1 cellular context compared by ENCODE assay signal in the genomic region with DNA sequence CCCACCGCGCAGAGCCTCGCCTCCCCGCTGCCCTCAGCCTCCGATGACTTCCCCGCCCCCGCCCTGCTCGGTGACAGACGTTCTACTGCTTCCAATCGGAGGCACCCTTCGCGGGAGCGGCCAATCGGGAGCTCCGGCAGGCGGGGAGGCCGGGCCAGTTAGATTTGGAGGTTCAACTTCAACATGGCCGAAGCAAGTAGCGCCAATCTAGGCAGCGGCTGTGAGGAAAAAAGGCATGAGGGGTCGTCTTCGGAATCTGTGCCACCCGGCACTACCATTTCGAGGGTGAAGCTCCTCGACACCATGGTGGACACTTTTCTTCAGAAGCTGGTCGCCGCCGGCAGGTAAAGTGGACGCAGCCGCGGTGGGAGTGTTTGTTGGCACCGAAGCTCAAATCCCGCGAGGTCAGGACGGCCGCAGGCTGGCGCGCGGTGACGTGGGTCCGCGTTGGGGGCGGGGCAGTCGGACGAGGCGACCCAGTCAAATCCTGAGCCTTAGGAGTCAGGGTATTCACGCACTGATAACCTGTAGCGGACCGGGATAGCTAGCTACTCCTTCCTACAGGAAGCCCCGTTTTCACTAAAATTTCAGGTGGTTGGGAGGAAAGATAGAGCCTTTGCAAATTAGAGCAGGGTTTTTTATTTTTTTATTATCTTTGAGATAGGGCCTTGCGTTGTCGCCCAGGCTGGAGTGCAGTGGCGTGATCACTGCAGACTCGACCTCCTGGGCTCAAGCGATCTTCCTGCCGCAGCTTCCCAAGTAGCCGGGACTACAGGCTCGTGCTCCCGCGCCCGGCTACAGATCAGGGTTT.
TF ChIP-seq lines count a peak whose summit lies in the region.

A gene with protein sequence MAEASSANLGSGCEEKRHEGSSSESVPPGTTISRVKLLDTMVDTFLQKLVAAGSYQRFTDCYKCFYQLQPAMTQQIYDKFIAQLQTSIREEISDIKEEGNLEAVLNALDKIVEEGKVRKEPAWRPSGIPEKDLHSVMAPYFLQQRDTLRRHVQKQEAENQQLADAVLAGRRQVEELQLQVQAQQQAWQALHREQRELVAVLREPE (plus strand): TSS at position 175 of the 811 bp plus-strand sequence. CDS start 9 bp downstream, at position 184.

TF ChIP-seq in HepG2, 621 proteins besides CTCF, POLR2A, EP300 and RAD21 (continued from another document and continues in another):
- TF ChIP-seq, protein P1, sequence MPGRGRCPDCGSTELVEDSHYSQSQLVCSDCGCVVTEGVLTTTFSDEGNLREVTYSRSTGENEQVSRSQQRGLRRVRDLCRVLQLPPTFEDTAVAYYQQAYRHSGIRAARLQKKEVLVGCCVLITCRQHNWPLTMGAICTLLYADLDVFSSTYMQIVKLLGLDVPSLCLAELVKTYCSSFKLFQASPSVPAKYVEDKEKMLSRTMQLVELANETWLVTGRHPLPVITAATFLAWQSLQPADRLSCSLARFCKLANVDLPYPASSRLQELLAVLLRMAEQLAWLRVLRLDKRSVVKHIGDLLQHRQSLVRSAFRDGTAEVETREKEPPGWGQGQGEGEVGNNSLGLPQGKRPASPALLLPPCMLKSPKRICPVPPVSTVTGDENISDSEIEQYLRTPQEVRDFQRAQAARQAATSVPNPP (CRISPR knock-in tag; IDR thresholded peaks at IDR 0.05), result peak; percentile 86
- TF ChIP-seq ZBTB38 (CRISPR knock-in tag; IDR thresholded peaks at IDR 0.05) (peak; percentile 60; the same call in 1 of the 2 replicates), AGO2 (optimal IDR thresholded peaks at IDR 0.05; ENCODE audit: low read depth, low read length) (peak; percentile 97), RXRA (CRISPR knock-in tag; IDR thresholded peaks at IDR 0.05) (no peak; the same call in 1 of the 2 replicates), GFI1 (CRISPR knock-in tag; IDR thresholded peaks at IDR 0.05; ENCODE audit: borderline replicate concordance) (peak; percentile 52; the same call in 1 of the 2 replicates), ZNF749 (CRISPR knock-in tag; IDR thresholded peaks at IDR 0.05; ENCODE audit: borderline replicate concordance) (peak; percentile 59; the same call in 1 of the 2 replicates), GTF2F1 (IDR thresholded peaks at IDR 0.05; ENCODE audit: low read length) (no peak), ZNF557 (CRISPR knock-in tag; IDR thresholded peaks at IDR 0.05) (no peak), ZSCAN9 (CRISPR knock-in tag; IDR thresholded peaks at IDR 0.05; ENCODE audit: borderline replicate concordance) (peak; percentile 45; the same call in 1 of the 2 replicates), FOXM1 (CRISPR knock-in tag; IDR thresholded peaks at IDR 0.05) (no peak), SIN3B (IDR thresholded peaks at IDR 0.05; ENCODE audit: low read length) (peak; percentile 21; the same call in 1 of the 2 replicates), MED8 (CRISPR knock-in tag; IDR thresholded peaks at IDR 0.05; ENCODE audit: insufficient replicate concordance) (no peak), ZFX (CRISPR knock-in tag; IDR thresholded peaks at IDR 0.05; ENCODE audit: low read depth) (peak; percentile 74), RNF2 (conservative IDR thresholded peaks at IDR 0.05; ENCODE audit: low read depth) (peak; percentile 73; the same call in 1 of the 2 replicates), CREB1 (IDR thresholded peaks at IDR 0.05) (peak; percentile 90), CREB1 (CRISPR knock-in tag; IDR thresholded peaks at IDR 0.05) (peak; percentile 95), KMT2B (CRISPR knock-in tag; IDR thresholded peaks at IDR 0.05) (peak; percentile 91), SOX6 (IDR thresholded peaks at IDR 0.05) (no peak), SOX6 (CRISPR knock-in tag; IDR thresholded peaks at IDR 0.05) (peak; percentile 57; the same call in 1 of the 2 replicates), ZNF33B (CRISPR knock-in tag; IDR thresholded peaks at IDR 0.05) (0 out of 2 replicates have a peak, but pooled peaks have one; percentile 53), SKI (IDR thresholded peaks at IDR 0.05; ENCODE audit: partially characterized antibody) (no peak), NFKB2 (CRISPR knock-in tag; IDR thresholded peaks at IDR 0.05; ENCODE audit: borderline replicate concordance) (peak; percentile 77; the same call in 1 of the 2 replicates), MTA3 (CRISPR knock-in tag; IDR thresholded peaks at IDR 0.05) (no peak), MZF1 (CRISPR knock-in tag; IDR thresholded peaks at IDR 0.05; ENCODE audit: borderline replicate concordance) (no peak), PHF8 (CRISPR knock-in tag; IDR thresholded peaks at IDR 0.05) (peak; percentile 82), FOXA1 (IDR thresholded peaks at IDR 0.05) (no peak), FOXA1 (CRISPR knock-in tag; IDR thresholded peaks at IDR 0.05) (no peak), HDAC1 (CRISPR knock-in tag; IDR thresholded peaks at IDR 0.05) (peak; percentile 91), ZSCAN22 (CRISPR knock-in tag; IDR thresholded peaks at IDR 0.05) (0 out of 2 replicates have a peak, but pooled peaks have one; percentile 37), FOXC1 (CRISPR knock-in tag; IDR thresholded peaks at IDR 0.05; ENCODE audit: borderline replicate concordance) (peak; percentile 56; the same call in 1 of the 2 replicates), TARDBP (CRISPR knock-in tag; IDR thresholded peaks at IDR 0.05) (peak; percentile 66), DPF2 (CRISPR knock-in tag; IDR thresholded peaks at IDR 0.05; ENCODE audit: borderline replicate concordance, low read depth) (no peak), CBX2 (IDR thresholded peaks at IDR 0.05; ENCODE audit: low read depth, low read length) (no peak), CBX2 (CRISPR knock-in tag; IDR thresholded peaks at IDR 0.05; ENCODE audit: low read depth) (no peak), ZNF33A (CRISPR knock-in tag; IDR thresholded peaks at IDR 0.05; ENCODE audit: borderline replicate concordance) (peak; percentile 39; the same call in 1 of the 2 replicates), ZNF746 (CRISPR knock-in tag; IDR thresholded peaks at IDR 0.05) (no peak), ZSCAN31 (CRISPR knock-in tag; IDR thresholded peaks at IDR 0.05; ENCODE audit: low read depth) (peak; percentile 58), ZNF530 (CRISPR knock-in tag; IDR thresholded peaks at IDR 0.05; ENCODE audit: low read depth) (no peak), SRF (IDR thresholded peaks at IDR 0.05; ENCODE audit: low read depth, low read length) (no peak), ZSCAN21 (CRISPR knock-in tag; IDR thresholded peaks at IDR 0.05; ENCODE audit: borderline replicate concordance) (peak; percentile 80), MATR3 (CRISPR knock-in tag; IDR thresholded peaks at IDR 0.05) (no peak)
- TF ChIP-seq, protein P2, sequence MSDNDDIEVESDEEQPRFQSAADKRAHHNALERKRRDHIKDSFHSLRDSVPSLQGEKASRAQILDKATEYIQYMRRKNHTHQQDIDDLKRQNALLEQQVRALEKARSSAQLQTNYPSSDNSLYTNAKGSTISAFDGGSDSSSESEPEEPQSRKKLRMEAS (IDR thresholded peaks at IDR 0.05), result peak; percentile 78
- TF ChIP-seq, protein P3, sequence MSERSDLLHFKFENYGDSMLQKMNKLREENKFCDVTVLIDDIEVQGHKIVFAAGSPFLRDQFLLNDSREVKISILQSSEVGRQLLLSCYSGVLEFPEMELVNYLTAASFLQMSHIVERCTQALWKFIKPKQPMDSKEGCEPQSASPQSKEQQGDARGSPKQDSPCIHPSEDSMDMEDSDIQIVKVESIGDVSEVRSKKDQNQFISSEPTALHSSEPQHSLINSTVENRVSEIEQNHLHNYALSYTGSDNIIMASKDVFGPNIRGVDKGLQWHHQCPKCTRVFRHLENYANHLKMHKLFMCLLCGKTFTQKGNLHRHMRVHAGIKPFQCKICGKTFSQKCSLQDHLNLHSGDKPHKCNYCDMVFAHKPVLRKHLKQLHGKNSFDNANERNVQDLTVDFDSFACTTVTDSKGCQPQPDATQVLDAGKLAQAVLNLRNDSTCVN (CRISPR knock-in tag; IDR thresholded peaks at IDR 0.05; ENCODE audit: borderline replicate concordance), result no peak; the same call in 1 of the 2 replicates
- TF ChIP-seq, protein P4, sequence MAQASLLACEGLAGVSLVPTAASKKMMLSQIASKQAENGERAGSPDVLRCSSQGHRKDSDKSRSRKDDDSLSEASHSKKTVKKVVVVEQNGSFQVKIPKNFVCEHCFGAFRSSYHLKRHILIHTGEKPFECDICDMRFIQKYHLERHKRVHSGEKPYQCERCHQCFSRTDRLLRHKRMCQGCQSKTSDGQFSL (CRISPR knock-in tag; IDR thresholded peaks at IDR 0.05), result peak; percentile 59; the same call in 1 of the 2 replicates
- TF ChIP-seq, protein P5, sequence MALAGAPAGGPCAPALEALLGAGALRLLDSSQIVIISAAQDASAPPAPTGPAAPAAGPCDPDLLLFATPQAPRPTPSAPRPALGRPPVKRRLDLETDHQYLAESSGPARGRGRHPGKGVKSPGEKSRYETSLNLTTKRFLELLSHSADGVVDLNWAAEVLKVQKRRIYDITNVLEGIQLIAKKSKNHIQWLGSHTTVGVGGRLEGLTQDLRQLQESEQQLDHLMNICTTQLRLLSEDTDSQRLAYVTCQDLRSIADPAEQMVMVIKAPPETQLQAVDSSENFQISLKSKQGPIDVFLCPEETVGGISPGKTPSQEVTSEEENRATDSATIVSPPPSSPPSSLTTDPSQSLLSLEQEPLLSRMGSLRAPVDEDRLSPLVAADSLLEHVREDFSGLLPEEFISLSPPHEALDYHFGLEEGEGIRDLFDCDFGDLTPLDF (CRISPR knock-in tag; IDR thresholded peaks at IDR 0.05), result peak; percentile 86
- TF ChIP-seq, protein P6, sequence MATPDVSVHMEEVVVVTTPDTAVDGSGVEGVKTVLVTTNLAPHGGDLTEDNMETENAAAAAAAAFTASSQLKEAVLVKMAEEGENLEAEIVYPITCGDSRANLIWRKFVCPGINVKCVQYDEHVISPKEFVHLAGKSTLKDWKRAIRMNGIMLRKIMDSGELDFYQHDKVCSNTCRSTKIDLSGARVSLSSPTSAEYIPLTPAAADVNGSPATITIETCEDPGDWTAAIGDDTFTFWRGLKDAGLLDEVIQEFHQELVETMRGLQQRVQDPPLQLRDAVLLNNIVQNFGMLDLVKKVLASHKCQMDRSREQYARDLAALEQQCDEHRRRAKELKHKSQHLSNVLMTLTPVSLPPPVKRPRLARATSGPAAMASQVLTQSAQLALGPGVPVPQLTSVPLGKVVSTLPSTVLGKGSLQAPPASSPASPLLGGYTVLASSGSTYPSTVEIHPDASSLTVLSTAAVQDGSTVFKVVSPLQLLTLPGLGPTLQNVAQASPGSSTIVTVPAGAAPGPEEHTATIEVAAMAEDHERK (CRISPR knock-in tag; IDR thresholded peaks at IDR 0.05; ENCODE audit: low read depth), result peak; percentile 77
- TF ChIP-seq, protein P7, sequence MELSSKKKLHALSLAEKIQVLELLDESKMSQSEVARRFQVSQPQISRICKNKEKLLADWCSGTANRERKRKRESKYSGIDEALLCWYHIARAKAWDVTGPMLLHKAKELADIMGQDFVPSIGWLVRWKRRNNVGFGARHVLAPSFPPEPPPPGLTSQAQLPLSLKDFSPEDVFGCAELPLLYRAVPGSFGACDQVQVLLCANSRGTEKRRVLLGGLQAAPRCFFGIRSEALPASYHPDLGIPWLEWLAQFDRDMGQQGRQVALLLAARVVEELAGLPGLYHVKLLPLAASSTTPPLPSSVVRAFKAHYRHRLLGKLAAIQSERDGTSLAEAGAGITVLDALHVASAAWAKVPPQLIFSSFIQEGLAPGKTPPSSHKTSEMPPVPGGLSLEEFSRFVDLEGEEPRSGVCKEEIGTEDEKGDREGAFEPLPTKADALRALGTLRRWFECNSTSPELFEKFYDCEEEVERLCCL (CRISPR knock-in tag; IDR thresholded peaks at IDR 0.05; ENCODE audit: borderline replicate concordance), result no peak
- TF ChIP-seq, protein P8, sequence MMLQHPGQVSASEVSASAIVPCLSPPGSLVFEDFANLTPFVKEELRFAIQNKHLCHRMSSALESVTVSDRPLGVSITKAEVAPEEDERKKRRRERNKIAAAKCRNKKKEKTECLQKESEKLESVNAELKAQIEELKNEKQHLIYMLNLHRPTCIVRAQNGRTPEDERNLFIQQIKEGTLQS (CRISPR knock-in tag; IDR thresholded peaks at IDR 0.05), result peak; percentile 30; the same call in 1 of the 2 replicates
- TF ChIP-seq, protein P9, sequence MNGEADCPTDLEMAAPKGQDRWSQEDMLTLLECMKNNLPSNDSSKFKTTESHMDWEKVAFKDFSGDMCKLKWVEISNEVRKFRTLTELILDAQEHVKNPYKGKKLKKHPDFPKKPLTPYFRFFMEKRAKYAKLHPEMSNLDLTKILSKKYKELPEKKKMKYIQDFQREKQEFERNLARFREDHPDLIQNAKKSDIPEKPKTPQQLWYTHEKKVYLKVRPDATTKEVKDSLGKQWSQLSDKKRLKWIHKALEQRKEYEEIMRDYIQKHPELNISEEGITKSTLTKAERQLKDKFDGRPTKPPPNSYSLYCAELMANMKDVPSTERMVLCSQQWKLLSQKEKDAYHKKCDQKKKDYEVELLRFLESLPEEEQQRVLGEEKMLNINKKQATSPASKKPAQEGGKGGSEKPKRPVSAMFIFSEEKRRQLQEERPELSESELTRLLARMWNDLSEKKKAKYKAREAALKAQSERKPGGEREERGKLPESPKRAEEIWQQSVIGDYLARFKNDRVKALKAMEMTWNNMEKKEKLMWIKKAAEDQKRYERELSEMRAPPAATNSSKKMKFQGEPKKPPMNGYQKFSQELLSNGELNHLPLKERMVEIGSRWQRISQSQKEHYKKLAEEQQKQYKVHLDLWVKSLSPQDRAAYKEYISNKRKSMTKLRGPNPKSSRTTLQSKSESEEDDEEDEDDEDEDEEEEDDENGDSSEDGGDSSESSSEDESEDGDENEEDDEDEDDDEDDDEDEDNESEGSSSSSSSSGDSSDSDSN (CRISPR knock-in tag; IDR thresholded peaks at IDR 0.05), result 0 out of 2 replicates have a peak, but pooled peaks have one; percentile 49
- TF ChIP-seq, protein P10, sequence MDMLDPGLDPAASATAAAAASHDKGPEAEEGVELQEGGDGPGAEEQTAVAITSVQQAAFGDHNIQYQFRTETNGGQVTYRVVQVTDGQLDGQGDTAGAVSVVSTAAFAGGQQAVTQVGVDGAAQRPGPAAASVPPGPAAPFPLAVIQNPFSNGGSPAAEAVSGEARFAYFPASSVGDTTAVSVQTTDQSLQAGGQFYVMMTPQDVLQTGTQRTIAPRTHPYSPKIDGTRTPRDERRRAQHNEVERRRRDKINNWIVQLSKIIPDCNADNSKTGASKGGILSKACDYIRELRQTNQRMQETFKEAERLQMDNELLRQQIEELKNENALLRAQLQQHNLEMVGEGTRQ (IDR thresholded peaks at IDR 0.05; ENCODE audit: low read depth, low read length), result no peak
- TF ChIP-seq, protein P10 (CRISPR knock-in tag; IDR thresholded peaks at IDR 0.05; ENCODE audit: borderline replicate concordance), result no peak
- TF ChIP-seq, protein P11, sequence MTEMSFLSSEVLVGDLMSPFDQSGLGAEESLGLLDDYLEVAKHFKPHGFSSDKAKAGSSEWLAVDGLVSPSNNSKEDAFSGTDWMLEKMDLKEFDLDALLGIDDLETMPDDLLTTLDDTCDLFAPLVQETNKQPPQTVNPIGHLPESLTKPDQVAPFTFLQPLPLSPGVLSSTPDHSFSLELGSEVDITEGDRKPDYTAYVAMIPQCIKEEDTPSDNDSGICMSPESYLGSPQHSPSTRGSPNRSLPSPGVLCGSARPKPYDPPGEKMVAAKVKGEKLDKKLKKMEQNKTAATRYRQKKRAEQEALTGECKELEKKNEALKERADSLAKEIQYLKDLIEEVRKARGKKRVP (CRISPR knock-in tag; IDR thresholded peaks at IDR 0.05), result no peak
